9 cellular contexts compared by ENCODE assay signal in the genomic region with DNA sequence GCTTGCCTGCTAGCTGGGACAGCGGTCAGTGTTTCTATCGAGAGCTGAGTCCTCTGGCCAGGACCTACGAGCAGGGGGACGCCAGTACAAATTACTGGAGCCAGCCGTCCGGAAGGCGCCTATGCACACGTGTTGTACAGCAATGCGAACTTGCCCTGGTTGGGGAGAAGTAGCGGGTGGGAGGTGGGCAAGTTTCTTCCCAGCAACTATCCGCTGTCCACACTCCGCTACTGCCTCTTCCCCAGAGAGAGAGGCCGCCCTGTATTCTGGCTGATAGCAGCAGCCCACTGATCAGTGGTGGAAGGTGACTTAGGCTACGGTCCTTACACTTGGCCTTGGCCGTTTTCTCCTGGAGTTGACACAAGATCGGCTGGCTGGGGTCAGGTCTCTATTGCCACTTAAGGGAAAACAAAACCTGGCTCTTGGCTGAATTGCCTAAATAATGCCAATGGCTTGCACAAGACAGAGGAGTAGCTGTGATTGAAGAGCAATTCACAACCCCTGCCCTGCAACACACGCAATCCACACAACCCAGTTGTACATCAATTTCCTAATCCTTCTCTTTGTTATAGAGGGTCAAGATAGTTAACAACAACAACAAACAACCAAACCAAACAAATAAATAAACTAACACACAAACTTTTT. TPM values are rescaled to one million over a fixed set of nuclear protein-coding genes. Genes with fewer than 3 reads are reported as not detected.
DNase-seq lines count a peak whose midpoint lies in the region; ATAC-seq, FAIRE-seq and TF ChIP-seq lines count a peak whose summit lies in the region.
"Had no signal": no experiment of that assay in that cellular context is flagged by ENCODE, and none has a peak within 500 bp of the region (broad histone marks: within the 10 kb centered on the region; RNA-seq: fewer than 3 reads in every experiment).

No MANE protein-coding gene starts in this region.

- peak overlapping the region; percentile 39 for H3K4me3 Mint-ChIP-seq in activated naive CD4-positive, alpha-beta T cell treated with anti-CD3 and anti-CD28 coated beads for 36 hours

- H3K9me3 ChIP-seq in right lobe of liver: no peaks in the 10 kb centered on the region
- H3K9me3 ChIP-seq in thoracic aorta: no peaks in the 10 kb centered on the region
- no peaks in the 10 kb centered on the region for H3K9me3 ChIP-seq in small intestine (ENCODE audit: control insufficient read depth, low read depth)
- H3K9me3 ChIP-seq: Peyer's patch had no signal

- H3K27me3 ChIP-seq in right lobe of liver (no peaks in the 10 kb centered on the region), thoracic aorta (replicated peaks; ENCODE audit: insufficient read depth) (no peaks in the 10 kb centered on the region), small intestine (ENCODE audit: control insufficient read depth in 2 of 2, insufficient read depth in 2 of 2, low read length in 2 of 2) (no peaks in the 10 kb centered on the region)
- H3K27me3 ChIP-seq: Peyer's patch had no signal

- H3K9me3 Mint-ChIP-seq in activated naive CD4-positive, alpha-beta T cell treated with anti-CD3 and anti-CD28 coated beads for 36 hours: no peaks in the 10 kb centered on the region

- H3K4me3 ChIP-seq in right lobe of liver (no peak overlapping the region), thoracic aorta (peak overlapping the region; percentile 70), small intestine (ENCODE audit: low read depth in 1 of 2, low read length in 2 of 2) (no peak overlapping the region)

- H3K27ac Mint-ChIP-seq in activated naive CD4-positive, alpha-beta T cell treated with anti-CD3 and anti-CD28 coated beads for 36 hours: no peak overlapping the region

- WGBS in right lobe of liver (ENCODE audit: insufficient coverage, low coverage, low lambda C conversion rate, missing lambda C conversion rate): 69% methylated on average over 7 of the region's 17 CpGs
- 86 to 95% (median 87%) methylated on average over 17 of the region's 17 CpGs for WGBS in small intestine, 3 donors

- H3K27me3 Mint-ChIP-seq in activated naive CD4-positive, alpha-beta T cell treated with anti-CD3 and anti-CD28 coated beads for 36 hours (ENCODE audit: low read depth): peaks cover 15% of the 10 kb centered on the region

- intact Hi-C loops in activated naive CD4-positive, alpha-beta T cell treated with anti-CD3 and anti-CD28 coated beads for 36 hours (cut with micrococcal nuclease): no loop called here
- intact Hi-C loops in right lobe of liver (cut with DNase I): no loop called here

- CTCF ChIA-PET in activated naive CD4-positive, alpha-beta T cell treated with anti-CD3 and anti-CD28 coated beads for 36 hours (lab: Charles Lee): interaction anchor here (1.1 to 4.0 kb wide), 14 partner anchors 8 to 642 kb away, joined by 3 to 61 read pairs (median 6); partner anchors contain the start of gene SHC4

- H3K4me1 Mint-ChIP-seq in activated naive CD4-positive, alpha-beta T cell treated with anti-CD3 and anti-CD28 coated beads for 36 hours (ENCODE audit: low read depth): no peaks in the 10 kb centered on the region

- peak; percentile 10 to 57 (median 32) for ATAC-seq in right lobe of liver
- no peak for ATAC-seq in thoracic aorta (ENCODE audit: insufficient number of reproducible peaks, low FRiP score, low read depth)

- no peaks in the 10 kb centered on the region for H3K36me3 ChIP-seq in right lobe of liver
- H3K36me3 ChIP-seq in thoracic aorta: no peaks in the 10 kb centered on the region
- H3K36me3 ChIP-seq in small intestine (ENCODE audit: control insufficient read depth in 2 of 2, insufficient read depth in 2 of 2, low read length in 2 of 2): no peaks in the 10 kb centered on the region
- H3K36me3 ChIP-seq: Peyer's patch had no signal

- FAIRE-seq in small intestine (lab: Jason Lieb, UNC): no peak

- TF ChIP-seq POLR2A in right lobe of liver (IDR thresholded peaks at IDR 0.05): no peak

- H3K36me3 Mint-ChIP-seq in activated naive CD4-positive, alpha-beta T cell treated with anti-CD3 and anti-CD28 coated beads for 36 hours (ENCODE audit: low read depth): no peaks in the 10 kb centered on the region

- peak overlapping the region; percentile 89 for H3K27ac ChIP-seq in angular gyrus (ENCODE audit: low read depth, low read length)
- no peak overlapping the region for H3K27ac ChIP-seq in right lobe of liver
- peak overlapping the region; percentile 65 to 89 for H3K27ac ChIP-seq in thoracic aorta
- H3K27ac ChIP-seq in small intestine (ENCODE audit: low read depth in 1 of 2, low read length in 1 of 2): no peak overlapping the region

- no peak for DNase-seq in activated naive CD4-positive, alpha-beta T cell treated with anti-CD3 and anti-CD28 coated beads for 36 hours
- DNase-seq in activated naive CD4-positive, alpha-beta T cell treated with Interleukin-2 at 50 U/mL for 16 hours: no peak
- DNase-seq in right lobe of liver (no peak), thoracic aorta (ENCODE audit: low spot score) (no peak), small intestine (no peak), HT-29 (ENCODE audit: low spot score) (no peak), NCI-H1105 (lab: John Stamatoyannopoulos, UW) (no peak)

- TF ChIP-seq CTCF in right lobe of liver (IDR thresholded peaks at IDR 0.05) (no peak), thoracic aorta (IDR thresholded peaks at IDR 0.05) (no peak)

- H3K4me1 ChIP-seq in right lobe of liver (peaks cover 0 to 9% (median 0%) of the 10 kb centered on the region in 4 donors), thoracic aorta (ENCODE audit: control insufficient read depth in 1 of 2, low read depth in 2 of 2) (peaks cover 3 to 13% of the 10 kb centered on the region in 2 donors), small intestine (ENCODE audit: control insufficient read depth in 2 of 2, insufficient read depth in 1 of 2, low read depth in 1 of 2, low read length in 1 of 2) (no peaks in the 10 kb centered on the region)
- H3K4me1 ChIP-seq: Peyer's patch had no signal

RNA-seq across cellular contexts. Expression of gene SHC4, which starts 12.8 kb away (rescaled TPM):
- under 1 TPM; 0.21 to 0.25 TPM for total RNA-seq in activated naive CD4-positive, alpha-beta T cell treated with anti-CD3 and anti-CD28 coated beads for 36 hours
- under 1 TPM in 3 of 6 experiments, not detected in 3; 0.04 to 0.87 (median 0.04) TPM for total RNA-seq in right lobe of liver
- 10 to 100 TPM; 13.8 to 16.1 TPM for total RNA-seq in thoracic aorta
- under 1 TPM in 1 of 3 donors, not detected in 2; 0.52 TPM for polyA plus RNA-seq in small intestine
- total RNA-seq in HT-29 (2014; rRNA removed; shearing (Covaris generic)): not detected in 2 replicates

Comparison
In these comparisons a context has a peak if more than half of its experiments do, and no peak if none do; other contexts are left out.
1. H3K27ac ChIP-seq: peak in angular gyrus (single experiment) and thoracic aorta (2 of 2); none in right lobe of liver (0 of 3) and small intestine (0 of 2).
2. RNA of gene SHC4, which starts 12.8 kb away (total RNA-seq): 13.8 to 16.1 TPM in thoracic aorta; 0.21 to 0.25 TPM in activated naive CD4-positive, alpha-beta T cell treated with anti-CD3 and anti-CD28 coated beads for 36 hours, 0.04 to 0.87 TPM in right lobe of liver and not detected in HT-29; every median in the first group is over 4 times any median in the second.